Comparison of ENCODE assay signal across 27 cellular contexts in genomic region chr21:43292866-43293142, GRCh38.
DNase-seq lines count a peak whose midpoint lies in the region; ATAC-seq, FAIRE-seq and TF ChIP-seq lines count a peak whose summit lies in the region.
"Had no signal": no experiment of that assay in that cellular context is flagged by ENCODE, and none has a peak within 500 bp of the region (broad histone marks: within the 10 kb centered on the region; RNA-seq: fewer than 3 reads in every experiment).

No MANE protein-coding gene starts in this region.

- H3F3A ChIP-seq in DOHH2 (ENCODE audit: control insufficient read depth, insufficient read depth): peaks cover 22% of the 10 kb centered on the region

- WGBS in K562 (ENCODE audit: insufficient coverage, low coverage, missing lambda C conversion rate): 0% methylated on average over 2 of the region's 2 CpGs

- H2AFZ ChIP-seq in K562 (ENCODE audit: low read depth, low read length): no peak overlapping the region
- H2AFZ ChIP-seq: GM23248 had no signal

- H3K27ac ChIP-seq in DOHH2 (ENCODE audit: low read depth, low read length) (peak overlapping the region; percentile 11), K562 (ENCODE audit: extremely low read depth, low read depth, low read length) (no peak overlapping the region)
- H3K27ac ChIP-seq: 22Rv1, C4-2B, GM23248 had no signal

- H3K9me2 ChIP-seq in DOHH2 (replicated peaks; ENCODE audit: control insufficient read depth, low read length): no peaks in the 10 kb centered on the region

- H3K27me3 Mint-ChIP-seq in activated naive CD8-positive, alpha-beta T cell treated with anti-CD3 and anti-CD28 coated beads, Interleukin-2, amount 10 ng/mL, durations not matched to agents 7 days and 5 days: peaks cover 20% of the 10 kb centered on the region
- peaks cover 2% of the 10 kb centered on the region for H3K27me3 Mint-ChIP-seq in activated naive CD8-positive, alpha-beta T cell treated with anti-CD3 and anti-CD28 coated beads, Interleukin-2, amount 50 U/mL, for 24 hours
- H3K27me3 Mint-ChIP-seq: CD4-positive, CD25-positive, alpha-beta regulatory T cell had no signal

- TF ChIP-seq POLR2A in K562 (conservative IDR thresholded peaks at IDR 0.05): no peak

- no peak overlapping the region for H3K9ac ChIP-seq in K562 (ENCODE audit: insufficient read depth in 1 of 2, low read depth in 2 of 2, low read length in 2 of 2)
- H3K9ac ChIP-seq: GM23248 had no signal

- H3K4me1 ChIP-seq in DOHH2 (ENCODE audit: control insufficient read depth, low read length) (peaks cover 95% of the 10 kb centered on the region), K562 (replicated peaks in 1 of 2; ENCODE audit: control insufficient read depth in 2 of 2, insufficient read depth in 2 of 2, low read length in 2 of 2) (no peaks in the 10 kb centered on the region; a peak in 1 of 5 replicates)

- no peak overlapping the region for H3K4me3 Mint-ChIP-seq in activated naive CD8-positive, alpha-beta T cell treated with anti-CD3 and anti-CD28 coated beads, Interleukin-2, amount 10 ng/mL, durations not matched to agents 7 days and 5 days
- H3K4me3 Mint-ChIP-seq in activated naive CD8-positive, alpha-beta T cell treated with anti-CD3 and anti-CD28 coated beads, Interleukin-2, amount 50 U/mL, for 24 hours: no peak overlapping the region
- no peak overlapping the region for H3K4me3 Mint-ChIP-seq in stimulated activated effector memory CD8-positive, alpha-beta T cell treated with anti-CD3 and anti-CD28 coated beads, Interleukin-12 subunit alpha, Interleukin-12 subunit beta, amount 100 ng/mL, for 72 hours
- H3K4me3 Mint-ChIP-seq: CD4-positive, CD25-positive, alpha-beta regulatory T cell; CD8-positive, alpha-beta T cell; H9; HFFc6 had no signal

- TF ChIP-seq CTCF in DOHH2 (IDR thresholded peaks at IDR 0.05; ENCODE audit: low read depth, low read length, poor library complexity, severe bottlenecking): no peak
- TF ChIP-seq CTCF in K562 (IDR thresholded peaks at IDR 0.05 in 2 of 3, conservative IDR thresholded peaks at IDR 0.05 in 1 of 3; ENCODE audit: insufficient read depth in 2 of 3, low read depth in 1 of 3, low read length in 3 of 3): no peak

- H3K9me3 ChIP-seq in DOHH2 (ENCODE audit: control insufficient read depth, insufficient read depth, low read length) (no peaks in the 10 kb centered on the region), K562 (replicated peaks; ENCODE audit: control insufficient read depth, insufficient read depth, low read depth, low read length) (no peaks in the 10 kb centered on the region; the same call in 1 of the 2 replicates)
- H3K9me3 ChIP-seq: BE2C had no signal

- H3K36me3 Mint-ChIP-seq in activated naive CD8-positive, alpha-beta T cell treated with anti-CD3 and anti-CD28 coated beads, Interleukin-2, amount 10 ng/mL, durations not matched to agents 7 days and 5 days: no peaks in the 10 kb centered on the region
- H3K36me3 Mint-ChIP-seq in activated naive CD8-positive, alpha-beta T cell treated with anti-CD3 and anti-CD28 coated beads, Interleukin-2, amount 50 U/mL, for 24 hours (ENCODE audit: low read depth): no peaks in the 10 kb centered on the region
- H3K36me3 Mint-ChIP-seq in stimulated activated effector memory CD8-positive, alpha-beta T cell treated with anti-CD3 and anti-CD28 coated beads, Interleukin-12 subunit alpha, Interleukin-12 subunit beta, amount 100 ng/mL, for 72 hours: no peaks in the 10 kb centered on the region
- H3K36me3 Mint-ChIP-seq: CD4-positive, CD25-positive, alpha-beta regulatory T cell; CD8-positive, alpha-beta T cell had no signal

- H3K79me2 ChIP-seq in DOHH2 (ENCODE audit: control insufficient read depth, low read length) (no peaks in the 10 kb centered on the region), K562 (ENCODE audit: control insufficient read depth, insufficient read depth, low read length) (no peaks in the 10 kb centered on the region)

- BruUV-seq in K562 (replicated peaks; lab: Mats Ljungman, UMichigan): no TSS peak

- peak; percentile 63 for ATAC-seq in activated naive CD8-positive, alpha-beta T cell treated with anti-CD3 and anti-CD28 coated beads, Interleukin-2, amount 10 ng/mL, durations not matched to agents 7 days and 5 days (ENCODE audit: low read depth)
- no peak for ATAC-seq in activated naive CD8-positive, alpha-beta T cell treated with anti-CD3 and anti-CD28 coated beads, Interleukin-2, amount 50 U/mL, for 24 hours
- ATAC-seq in K562: no peak
- no peak for ATAC-seq in stimulated activated effector memory CD8-positive, alpha-beta T cell treated with anti-CD3 and anti-CD28 coated beads, Interleukin-12 subunit alpha, Interleukin-12 subunit beta, amount 100 ng/mL, for 72 hours
- ATAC-seq: CD8-positive, alpha-beta T cell; GM12878; HCT116 had no signal

- TF ChIP-seq EP300 in K562 (IDR thresholded peaks at IDR 0.05; ENCODE audit: low read length): no peak

- CTCF ChIA-PET in K562 (lab: Yijun Ruan, JAX; ENCODE audit: low intra/inter-chr PET ratio): no interaction called here

- H3K9me1 ChIP-seq in K562 (ENCODE audit: control insufficient read depth, insufficient read depth, low read length): no peaks in the 10 kb centered on the region

- DNase-seq in activated naive CD8-positive, alpha-beta T cell treated with anti-CD3 and anti-CD28 coated beads, Interleukin-2, amount 10 ng/mL, durations not matched to agents 7 days and 5 days: no peak
- DNase-seq in activated naive CD8-positive, alpha-beta T cell treated with anti-CD3 and anti-CD28 coated beads, Interleukin-2, amount 50 U/mL, for 24 hours: no peak
- DNase-seq in K562 (ENCODE audit: extremely low read depth in 1 of 4, low spot score in 3 of 4): no peak
- no peak for DNase-seq in stimulated activated effector memory CD8-positive, alpha-beta T cell treated with anti-CD3 and anti-CD28 coated beads, Interleukin-12 subunit alpha, Interleukin-12 subunit beta, amount 100 ng/mL, for 72 hours (ENCODE audit: low spot score in 2 of 2)
- DNase-seq in NCI-H774 (lab: John Stamatoyannopoulos, UW): no peak
- no peak for DNase-seq in germinal center (ENCODE audit: low spot score)
- no peak for DNase-seq in pons (ENCODE audit: low spot score)
- DNase-seq: AML-193; BE2C; Caco-2; CD4-positive, CD25-positive, alpha-beta regulatory T cell; CD8-positive, alpha-beta T cell; DMS153; DND-41; EL; GDM1; GM23248; H9; HFFc6 had no signal

- intact Hi-C loops in K562 (cut with micrococcal nuclease): no loop called here

- H3K4me3 ChIP-seq in DOHH2 (ENCODE audit: low read length) (peak overlapping the region; percentile 15; the same call in 1 of the 2 replicates), K562 (no peak overlapping the region)
- H3K4me3 ChIP-seq: GM12878, GM23248 had no signal

- no peak for FAIRE-seq in K562 (lab: Jason Lieb, UNC)
- FAIRE-seq: A204.1, GM12878, GM19239, H1 had no signal

- no peak for TF ChIP-seq RAD21 in K562 (CRISPR knock-in tag; conservative IDR thresholded peaks at IDR 0.05 in 1 of 2, IDR thresholded peaks at IDR 0.05 in 1 of 2)

- H3K4me2 ChIP-seq in DOHH2 (ENCODE audit: low read length) (peak overlapping the region; percentile 27), K562 (ENCODE audit: insufficient read depth, low read length) (no peak overlapping the region)

- H3K27ac Mint-ChIP-seq in activated naive CD8-positive, alpha-beta T cell treated with anti-CD3 and anti-CD28 coated beads, Interleukin-2, amount 10 ng/mL, durations not matched to agents 7 days and 5 days: peak overlapping the region; percentile 48
- H3K27ac Mint-ChIP-seq in activated naive CD8-positive, alpha-beta T cell treated with anti-CD3 and anti-CD28 coated beads, Interleukin-2, amount 50 U/mL, for 24 hours: no peak overlapping the region
- peak overlapping the region; percentile 32 for H3K27ac Mint-ChIP-seq in stimulated activated effector memory CD8-positive, alpha-beta T cell treated with anti-CD3 and anti-CD28 coated beads, Interleukin-12 subunit alpha, Interleukin-12 subunit beta, amount 100 ng/mL, for 72 hours
- H3K27ac Mint-ChIP-seq: CD4-positive, CD25-positive, alpha-beta regulatory T cell; CD8-positive, alpha-beta T cell; H9; HFFc6 had no signal

- H3K36me3 ChIP-seq in DOHH2 (ENCODE audit: control insufficient read depth, low read length): no peaks in the 10 kb centered on the region
- H3K36me3 ChIP-seq in K562 (ENCODE audit: control insufficient read depth, insufficient read depth, low read length): no peaks in the 10 kb centered on the region
- H3K36me3 ChIP-seq: BE2C had no signal

- H4K20me1 ChIP-seq in DOHH2 (ENCODE audit: control insufficient read depth, insufficient read depth, low read depth, low read length) (no peaks in the 10 kb centered on the region), K562 (replicated peaks; ENCODE audit: control insufficient read depth, insufficient read depth, low read length) (no peaks in the 10 kb centered on the region; the same call in 1 of the 2 replicates)

- POLR2A ChIA-PET in activated naive CD8-positive, alpha-beta T cell treated with anti-CD3 and anti-CD28 coated beads, Interleukin-2, amount 10 ng/mL, durations not matched to agents 7 days and 5 days (lab: Charles Lee): interaction anchor here (1.0 kb wide), 1 partner anchor 17 kb away, joined by 3 read pairs; no protein-coding TSS in a partner anchor
- POLR2A ChIA-PET in K562 (lab: Yijun Ruan, JAX): interaction anchor here (0.6 to 0.7 kb wide), 3 partner anchors 11 to 36 kb away, joined by 3 to 5 read pairs (median 3); no protein-coding TSS in a partner anchor

- no peaks in the 10 kb centered on the region for H3K27me3 ChIP-seq in DOHH2 (ENCODE audit: control insufficient read depth, low read length)
- H3K27me3 ChIP-seq in K562 (ENCODE audit: control insufficient read depth in 2 of 2, insufficient read depth in 2 of 2, low read length in 2 of 2): peaks cover 31 to 69% of the 10 kb centered on the region in 2 experiments; a peak in 4 of 5 replicates
- H3K27me3 ChIP-seq: BE2C had no signal

- in situ Hi-C loops in K562 (cut with MboI): no loop called here

- H3K4me1 Mint-ChIP-seq in activated naive CD8-positive, alpha-beta T cell treated with anti-CD3 and anti-CD28 coated beads, Interleukin-2, amount 10 ng/mL, durations not matched to agents 7 days and 5 days: peaks cover 7% of the 10 kb centered on the region
- peaks cover 2% of the 10 kb centered on the region for H3K4me1 Mint-ChIP-seq in activated naive CD8-positive, alpha-beta T cell treated with anti-CD3 and anti-CD28 coated beads, Interleukin-2, amount 50 U/mL, for 24 hours
- no peaks in the 10 kb centered on the region for H3K4me1 Mint-ChIP-seq in stimulated activated effector memory CD8-positive, alpha-beta T cell treated with anti-CD3 and anti-CD28 coated beads, Interleukin-12 subunit alpha, Interleukin-12 subunit beta, amount 100 ng/mL, for 72 hours
- H3K4me1 Mint-ChIP-seq: CD4-positive, CD25-positive, alpha-beta regulatory T cell had no signal

- peaks cover 4% of the 10 kb centered on the region for H3K9me3 Mint-ChIP-seq in activated naive CD8-positive, alpha-beta T cell treated with anti-CD3 and anti-CD28 coated beads, Interleukin-2, amount 10 ng/mL, durations not matched to agents 7 days and 5 days
- H3K9me3 Mint-ChIP-seq in activated naive CD8-positive, alpha-beta T cell treated with anti-CD3 and anti-CD28 coated beads, Interleukin-2, amount 50 U/mL, for 24 hours: peaks cover 4% of the 10 kb centered on the region
- no peaks in the 10 kb centered on the region for H3K9me3 Mint-ChIP-seq in stimulated activated effector memory CD8-positive, alpha-beta T cell treated with anti-CD3 and anti-CD28 coated beads, Interleukin-12 subunit alpha, Interleukin-12 subunit beta, amount 100 ng/mL, for 72 hours
- H3K9me3 Mint-ChIP-seq: H9 had no signal

TF ChIP-seq in K562, 482 proteins besides CTCF, POLR2A, EP300 and RAD21 (continues in another document):
- no peak for TF ChIP-seq LEF1 (IDR thresholded peaks at IDR 0.05)
